ENCODE assay signal across 1 cellular context in the genomic region with DNA sequence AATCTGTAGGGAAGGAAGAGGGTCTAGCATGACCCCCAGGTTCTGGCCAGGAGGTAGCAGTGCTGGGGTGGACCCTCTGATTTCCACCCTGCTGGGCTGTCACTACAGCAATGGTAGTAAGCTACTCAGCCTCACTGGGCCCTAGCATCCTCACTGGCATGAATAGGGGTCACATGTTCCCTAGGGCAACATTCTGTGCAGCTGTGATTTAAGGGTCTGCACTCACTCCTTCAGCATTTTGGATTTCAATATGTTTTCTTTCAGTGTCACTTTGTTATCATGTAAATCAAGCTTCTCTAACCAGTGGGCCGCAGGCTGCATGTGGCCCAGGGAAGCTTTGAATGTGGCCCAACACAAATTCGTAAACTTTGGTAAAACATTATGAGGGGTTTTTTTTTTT.
TF ChIP-seq lines count a peak whose summit lies in the region.

No MANE protein-coding gene starts in this region.

TF ChIP-seq in H1, 55 proteins besides CTCF, POLR2A, EP300 and RAD21:
- TF ChIP-seq HDAC2 (IDR thresholded peaks at IDR 0.05; ENCODE audit: borderline replicate concordance in 1 of 2, low read depth in 2 of 2, low read length in 2 of 2) = no peak
- no peak for TF ChIP-seq CHD1 (IDR thresholded peaks at IDR 0.05; ENCODE audit: low read depth, low read length)
- TF ChIP-seq JUND (IDR thresholded peaks at IDR 0.05; ENCODE audit: low read length) = no peak
- no peak for TF ChIP-seq KDM5A (IDR thresholded peaks at IDR 0.05; ENCODE audit: low read length)
- TF ChIP-seq RBBP5 (IDR thresholded peaks at IDR 0.05; ENCODE audit: borderline replicate concordance, low read depth, low read length) = no peak
- no peak for TF ChIP-seq CTBP2 (IDR thresholded peaks at IDR 0.05; ENCODE audit: borderline replicate concordance, insufficient read depth, insufficient read length, low read length)
- TF ChIP-seq HDAC6 (IDR thresholded peaks at IDR 0.05; ENCODE audit: low read depth, low read length) = no peak
- no peak for TF ChIP-seq BCL11A (IDR thresholded peaks at IDR 0.05; ENCODE audit: low read depth in 2 of 2, low read length in 2 of 2)
- TF ChIP-seq, protein P1, sequence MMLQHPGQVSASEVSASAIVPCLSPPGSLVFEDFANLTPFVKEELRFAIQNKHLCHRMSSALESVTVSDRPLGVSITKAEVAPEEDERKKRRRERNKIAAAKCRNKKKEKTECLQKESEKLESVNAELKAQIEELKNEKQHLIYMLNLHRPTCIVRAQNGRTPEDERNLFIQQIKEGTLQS (IDR thresholded peaks at IDR 0.05; ENCODE audit: insufficient read depth, low read depth, low read length) = no peak
- no peak for TF ChIP-seq ZNF274 (IDR thresholded peaks at IDR 0.05; ENCODE audit: borderline replicate concordance, extremely low read depth, low read length)
- no peak for TF ChIP-seq SP2 (IDR thresholded peaks at IDR 0.05; ENCODE audit: low read length)
TF ChIP-seq in H1: peak in this region for 0.
